20 cellular contexts compared by ENCODE assay signal in genomic region chr3:57421336-57421735, GRCh38.
"Had no signal": no experiment of that assay in that cellular context is flagged by ENCODE, and none has a peak within 500 bp of the region (broad histone marks: within the 10 kb centered on the region; RNA-seq: fewer than 3 reads in every experiment).

No MANE protein-coding gene starts in this region.

- H3K27me3 Mint-ChIP-seq: dendritic cell treated with granulocyte-macrophage colony-stimulating factor and Interleukin-4, amounts not matched to agents 40 ng/mL and 50 ng/mL, for 4 days; progenitor cell of endocrine pancreas had no signal

- ATAC-seq: effector memory CD8-positive, alpha-beta T cell; heart left ventricle; left lobe of liver; natural killer cell; pancreas; right cardiac atrium; stimulated activated effector memory CD8-positive, alpha-beta T cell treated with anti-CD3 and anti-CD28 coated beads, Interleukin-12 subunit alpha, Interleukin-12 subunit beta, amount 100 ng/mL, for 72 hours had no signal

- H3K36me3 Mint-ChIP-seq: natural killer cell; stimulated activated effector memory CD8-positive, alpha-beta T cell treated with anti-CD3 and anti-CD28 coated beads, Interleukin-12 subunit alpha, Interleukin-12 subunit beta, amount 100 ng/mL, for 72 hours had no signal

- H3K4me1 Mint-ChIP-seq: natural killer cell; neural crest cell; stimulated activated effector memory CD8-positive, alpha-beta T cell treated with anti-CD3 and anti-CD28 coated beads, Interleukin-12 subunit alpha, Interleukin-12 subunit beta, amount 100 ng/mL, for 72 hours had no signal

- H3K4me3 Mint-ChIP-seq: dendritic cell treated with granulocyte-macrophage colony-stimulating factor and Interleukin-4, amounts not matched to agents 40 ng/mL and 50 ng/mL, for 4 days; effector memory CD8-positive, alpha-beta T cell; natural killer cell; neural crest cell; stimulated activated effector memory CD8-positive, alpha-beta T cell treated with anti-CD3 and anti-CD28 coated beads, Interleukin-12 subunit alpha, Interleukin-12 subunit beta, amount 100 ng/mL, for 72 hours; stimulated activated naive CD8-positive, alpha-beta T cell treated with anti-CD3 and anti-CD28 coated beads, Interleukin-15, Interleukin-2, amounts not matched to agents 100 ng/mL and 50 ng/mL, for 24 hours had no signal

- H3K4me3 ChIP-seq: esophagus squamous epithelium, heart left ventricle, pancreas, tibial artery, upper lobe of left lung, uterus had no signal

- H3K27ac Mint-ChIP-seq: dendritic cell treated with granulocyte-macrophage colony-stimulating factor and Interleukin-4, amounts not matched to agents 40 ng/mL and 50 ng/mL, for 4 days; effector memory CD8-positive, alpha-beta T cell; natural killer cell; progenitor cell of endocrine pancreas; stimulated activated effector memory CD8-positive, alpha-beta T cell treated with anti-CD3 and anti-CD28 coated beads, Interleukin-12 subunit alpha, Interleukin-12 subunit beta, amount 100 ng/mL, for 72 hours; stimulated activated naive CD8-positive, alpha-beta T cell treated with anti-CD3 and anti-CD28 coated beads, Interleukin-15, Interleukin-2, amounts not matched to agents 100 ng/mL and 50 ng/mL, for 24 hours had no signal

- H3K9me3 Mint-ChIP-seq: dendritic cell treated with granulocyte-macrophage colony-stimulating factor and Interleukin-4, amounts not matched to agents 40 ng/mL and 50 ng/mL, for 4 days; effector memory CD8-positive, alpha-beta T cell; natural killer cell; neural crest cell; stimulated activated effector memory CD8-positive, alpha-beta T cell treated with anti-CD3 and anti-CD28 coated beads, Interleukin-12 subunit alpha, Interleukin-12 subunit beta, amount 100 ng/mL, for 72 hours; stimulated activated naive CD8-positive, alpha-beta T cell treated with anti-CD3 and anti-CD28 coated beads, Interleukin-15, Interleukin-2, amounts not matched to agents 100 ng/mL and 50 ng/mL, for 24 hours had no signal

- H3K9me3 ChIP-seq: esophagus squamous epithelium, heart left ventricle, pancreas, tibial artery, upper lobe of left lung, uterus had no signal

- H3K36me3 ChIP-seq: esophagus squamous epithelium, heart left ventricle, pancreas, tibial artery, upper lobe of left lung, uterus had no signal

- H3K27me3 ChIP-seq: esophagus squamous epithelium, heart left ventricle, pancreas, tibial artery, upper lobe of left lung had no signal

- H3K27ac ChIP-seq: epithelial cell of prostate, esophagus squamous epithelium, heart left ventricle, pancreas, tibial artery, upper lobe of left lung, uterus had no signal

- H3K4me1 ChIP-seq: esophagus squamous epithelium, heart left ventricle, pancreas, tibial artery, upper lobe of left lung, uterus had no signal

- DNase-seq: effector memory CD8-positive, alpha-beta T cell; esophagus squamous epithelium; heart left ventricle; hippocampal formation; natural killer cell; nucleus accumbens; pancreas; right cardiac atrium; stimulated activated CD4-positive, alpha-beta T cell treated with anti-CD3 and anti-CD28 coated beads, Interleukin-4, amount 100 ng/mL, for 1 hour; stimulated activated CD8-positive, alpha-beta memory T cell treated with anti-CD3 and anti-CD28 coated beads, Interleukin-4, amount 100 ng/mL, for 48 hours; tibial artery; uterus had no signal
